Comparison of ENCODE assay signal across 26 cellular contexts in genomic region chr7:1873421-1873820, GRCh38.
"Had no signal": no experiment of that assay in that cellular context is flagged by ENCODE, and none has a peak within 500 bp of the region (broad histone marks: within the 10 kb centered on the region; RNA-seq: fewer than 3 reads in every experiment).

No MANE protein-coding gene starts in this region.

- H3K79me2 ChIP-seq: parathyroid adenoma had no signal

- DNase-seq: naive B cell; naive thymus-derived CD8-positive, alpha-beta T cell; nephron progenitor cell; occipital lobe; ovary; posterior cingulate gyrus; psoas muscle; spleen; stimulated activated CD4-positive, alpha-beta T cell treated with anti-CD3 and anti-CD28 coated beads, Interleukin-12 subunit alpha, Interleukin-12 subunit beta, amount 100 ng/mL, for 4 hours; stimulated activated CD4-positive, alpha-beta T cell treated with anti-CD3 and anti-CD28 coated beads, Interleukin-1b, Interleukin-23, amount 100 ng/mL, for 48 hours; stimulated activated CD4-positive, alpha-beta T cell treated with anti-CD3 and anti-CD28 coated beads, Interleukin-4, amount 100 ng/mL, for 1 hour; stimulated activated CD4-positive, alpha-beta T cell treated with anti-CD3 and anti-CD28 coated beads, Interleukin-4, amount 100 ng/mL, for 4 hours; stimulated activated CD8-positive, alpha-beta memory T cell treated with anti-CD3 and anti-CD28 coated beads, Interleukin-4, amount 100 ng/mL, for 48 hours; stimulated activated naive CD4-positive, alpha-beta T cell; substantia nigra; testis; tibial artery; transverse colon; upper lobe of right lung had no signal

- H2AFZ ChIP-seq: parathyroid adenoma had no signal

- ATAC-seq: naive thymus-derived CD8-positive, alpha-beta T cell; psoas muscle; sciatic nerve; stimulated activated memory B cell treated with anti-CD40 and anti-IgM and Interleukin-4, amounts not matched to agents 10 μg/mL and 1 μg/mL and 100 μg/mL, for 72 hours; upper lobe of right lung had no signal

- H3K36me3 ChIP-seq: ovary, suprapubic skin, tibial artery, transverse colon, upper lobe of right lung, vagina had no signal

- H3K27me3 ChIP-seq: ovary, spleen, suprapubic skin, testis, tibial artery, transverse colon, upper lobe of right lung, vagina had no signal

- H3K27ac ChIP-seq: ovary, parathyroid adenoma, psoas muscle, skin epidermis, spleen, suprapubic skin, testis, tibial artery, transverse colon, upper lobe of right lung, vagina had no signal

- H3K4me1 ChIP-seq: parathyroid adenoma, psoas muscle, testis, tibial artery, upper lobe of right lung had no signal

- H3K4me2 ChIP-seq: smooth muscle cell had no signal

- H3K4me3 ChIP-seq: ovary, psoas muscle, skin epidermis, smooth muscle cell, spleen, suprapubic skin, testis, tibial artery, transverse colon, upper lobe of right lung, vagina had no signal

- H3K9ac ChIP-seq: parathyroid adenoma had no signal

- H3K9me3 ChIP-seq: ovary, psoas muscle, suprapubic skin, testis, upper lobe of right lung had no signal
